10 cellular contexts compared by ENCODE assay signal in genomic region chr9:32395483-32396216, GRCh38. TPM values are rescaled to one million over a fixed set of nuclear protein-coding genes. Genes with fewer than 3 reads are reported as not detected.
DNase-seq lines count a peak whose midpoint lies in the region; ATAC-seq, FAIRE-seq and TF ChIP-seq lines count a peak whose summit lies in the region.
"Had no signal": no experiment of that assay in that cellular context is flagged by ENCODE, and none has a peak within 500 bp of the region (broad histone marks: within the 10 kb centered on the region; RNA-seq: fewer than 3 reads in every experiment).

No MANE protein-coding gene starts in this region.

- H3K27me3 ChIP-seq in gastroesophageal sphincter = no peaks in the 10 kb centered on the region
- H3K27me3 ChIP-seq in psoas muscle (ENCODE audit: insufficient read depth in 3 of 3, low read length in 2 of 3) = no peaks in the 10 kb centered on the region
- H3K27me3 ChIP-seq in small intestine (ENCODE audit: control insufficient read depth in 2 of 2, insufficient read depth in 2 of 2, low read length in 2 of 2) = no peaks in the 10 kb centered on the region

- H3K9me3 Mint-ChIP-seq in Calu3 (ENCODE audit: low read depth, unreplicated experiment) = no peaks in the 10 kb centered on the region
- H3K9me3 Mint-ChIP-seq: activated CD8-positive, alpha-beta T cell treated with anti-CD3 and anti-CD28 coated beads for 36 hours had no signal

- no peak for FAIRE-seq in small intestine (lab: Jason Lieb, UNC)

- no peaks in the 10 kb centered on the region for H3K27me3 Mint-ChIP-seq in Calu3 (ENCODE audit: unreplicated experiment)
- H3K27me3 Mint-ChIP-seq: activated CD8-positive, alpha-beta T cell treated with anti-CD3 and anti-CD28 coated beads for 36 hours had no signal

- no peaks in the 10 kb centered on the region for H3K36me3 ChIP-seq in gastroesophageal sphincter
- no peaks in the 10 kb centered on the region for H3K36me3 ChIP-seq in psoas muscle (ENCODE audit: insufficient read depth in 1 of 2, low read depth in 1 of 2)
- no peaks in the 10 kb centered on the region for H3K36me3 ChIP-seq in small intestine (ENCODE audit: control insufficient read depth in 2 of 2, insufficient read depth in 2 of 2, low read length in 2 of 2)

- peak; percentile 18 for DNase-seq in Calu3
- peak; percentile 72 to 78 for DNase-seq in psoas muscle
- DNase-seq in NCI-H2196 treated with DMSO at 0.1 percent for 48 hours (lab: John Stamatoyannopoulos, UW; ENCODE audit: unreplicated experiment) = no peak
- no peak for DNase-seq in small intestine
- DNase-seq in NCI-H128 (lab: John Stamatoyannopoulos, UW; ENCODE audit: unreplicated experiment) = no peak
- DNase-seq: activated CD8-positive, alpha-beta T cell treated with anti-CD3 and anti-CD28 coated beads for 36 hours; effector CD4-positive, alpha-beta T cell had no signal

- CTCF ChIA-PET in Calu3 (lab: Charles Lee) = no interaction called here

- peaks cover 0 to 76% (median 4%) of the 10 kb centered on the region in 3 donors for H3K4me1 ChIP-seq in gastroesophageal sphincter
- no peaks in the 10 kb centered on the region for H3K4me1 ChIP-seq in psoas muscle
- peaks cover 0 to 7% of the 10 kb centered on the region in 2 donors for H3K4me1 ChIP-seq in small intestine (ENCODE audit: control insufficient read depth in 2 of 2, insufficient read depth in 1 of 2, low read depth in 1 of 2, low read length in 1 of 2)

- TF ChIP-seq POLR2A in gastroesophageal sphincter (IDR thresholded peaks at IDR 0.05) = no peak

- H3K4me1 Mint-ChIP-seq in Calu3 (ENCODE audit: low read depth, unreplicated experiment) = peaks cover 14% of the 10 kb centered on the region

- no peak for TF ChIP-seq CTCF in Calu3 (IDR thresholded peaks at IDR 0.05; ENCODE audit: unreplicated experiment)
- no peak for TF ChIP-seq CTCF in gastroesophageal sphincter (IDR thresholded peaks at IDR 0.05)
- TF ChIP-seq CTCF in psoas muscle (IDR thresholded peaks at IDR 0.05) = no peak

- H3K4me3 Mint-ChIP-seq in Calu3 (ENCODE audit: low read depth, unreplicated experiment) = no peak overlapping the region
- H3K4me3 Mint-ChIP-seq: activated CD8-positive, alpha-beta T cell treated with anti-CD3 and anti-CD28 coated beads for 36 hours had no signal

- ATAC-seq in SK-N-SH treated with all-trans-retinoic acid at 6 μM for 48 hours (peak; percentile 94), gastroesophageal sphincter (peak; percentile 89), psoas muscle (peak in 3 of 4 donors; percentile 64 to 83 (median 74)), HG03457 (IDR thresholded peaks at IDR 0.05; ENCODE audit: unreplicated experiment) (no peak)
- ATAC-seq: activated CD8-positive, alpha-beta T cell treated with anti-CD3 and anti-CD28 coated beads for 36 hours had no signal

- H3K9me3 ChIP-seq in gastroesophageal sphincter (no peaks in the 10 kb centered on the region), psoas muscle (no peaks in the 10 kb centered on the region), small intestine (ENCODE audit: control insufficient read depth, low read depth) (no peaks in the 10 kb centered on the region)

- H3K27ac ChIP-seq in gastroesophageal sphincter (peak overlapping the region in 3 of 4 donors; percentile 49 to 62 (median 55)), psoas muscle (peak overlapping the region; percentile 7), small intestine (ENCODE audit: low read depth in 1 of 2, low read length in 1 of 2) (peak overlapping the region in 1 of 2 donors; percentile 43)

- no peak for TF ChIP-seq EP300 in gastroesophageal sphincter (IDR thresholded peaks at IDR 0.05)

- WGBS in gastroesophageal sphincter (ENCODE audit: low coverage in 1 of 2), 2 donors = 37 to 40% methylated on average over 7 of the region's 7 CpGs
- 40 to 48% (median 46%) methylated on average over 7 of the region's 7 CpGs for WGBS in psoas muscle, 3 donors
- 58 to 73% (median 71%) methylated on average over 7 of the region's 7 CpGs for WGBS in small intestine, 3 donors

- no peak overlapping the region for H3K27ac Mint-ChIP-seq in Calu3 (ENCODE audit: unreplicated experiment)
- H3K27ac Mint-ChIP-seq: activated CD8-positive, alpha-beta T cell treated with anti-CD3 and anti-CD28 coated beads for 36 hours had no signal

- intact Hi-C loops in Calu3 (cut with micrococcal nuclease; ENCODE audit: unreplicated experiment) (no loop called here), psoas muscle (cut with DNase I) (no loop called here)

- H3K36me3 Mint-ChIP-seq in Calu3 (ENCODE audit: insufficient read depth, unreplicated experiment) = peaks cover 6% of the 10 kb centered on the region

- BruUV-seq in Calu3 (replicated peaks; lab: Mats Ljungman, UMichigan) = no TSS peak

- H3K4me3 ChIP-seq in gastroesophageal sphincter (no peak overlapping the region), psoas muscle (no peak overlapping the region), small intestine (ENCODE audit: low read depth in 1 of 2, low read length in 2 of 2) (no peak overlapping the region)

TF ChIP-seq in SK-N-SH treated with all-trans-retinoic acid at 6 μM for 48 hours, 23 proteins besides CTCF, POLR2A, EP300 and RAD21:
- TF ChIP-seq TCF4 (CRISPR knock-in tag; IDR thresholded peaks at IDR 0.05; ENCODE audit: borderline replicate concordance) = peak; percentile 69; the same call in 1 of the 2 replicates
- no peak for TF ChIP-seq OSR1 (CRISPR knock-in tag; IDR thresholded peaks at IDR 0.05)

RNA-seq across cellular contexts. Expression of gene ACO1, which starts 11.2 kb away (rescaled TPM):
- total RNA-seq in Calu3 (2022) (19.1 and 29.6 TPM in 2 replicates), gastroesophageal sphincter (10 to 100 TPM; 54.5 to 88.4 (median 80.2) TPM), psoas muscle (10 to 100 TPM; 27.2 to 39.4 (median 32.3) TPM)
- polyA plus RNA-seq in psoas muscle (10 to 100 TPM; 15.6 to 27.1 (median 16.1) TPM), small intestine (10 to 100 TPM; 27.8 to 40.3 (median 34.8) TPM)

Comparison
In these comparisons a context has a peak if more than half of its experiments do, and no peak if none do; other contexts are left out.
1. DNase-seq: peak in Calu3 (single experiment) and psoas muscle (2 of 2); none in NCI-H2196 treated with DMSO at 0.1 percent for 48 hours (single experiment), small intestine (single experiment) and NCI-H128 (single experiment).